Comparison of ENCODE assay signal across 2 cellular contexts in genomic region chr3:103899328-103899727, GRCh38.
TF ChIP-seq lines count a peak whose summit lies in the region.

No MANE protein-coding gene starts in this region.

TF ChIP-seq in A549, 52 proteins besides CTCF, POLR2A, EP300 and RAD21:
- TF ChIP-seq HEYL (CRISPR knock-in tag; IDR thresholded peaks at IDR 0.05) (no peak), MAFK (IDR thresholded peaks at IDR 0.05; ENCODE audit: partially characterized antibody) (peak; percentile 48)

TF ChIP-seq in IMR-90, 13 proteins besides CTCF, POLR2A, EP300 and RAD21:
- TF ChIP-seq CEBPB (IDR thresholded peaks at IDR 0.05; ENCODE audit: low read depth, low read length), result no peak
- TF ChIP-seq ELK1 (IDR thresholded peaks at IDR 0.05; ENCODE audit: borderline replicate concordance, low read depth, low read length), result no peak
- no peak for TF ChIP-seq MXI1 (IDR thresholded peaks at IDR 0.05; ENCODE audit: borderline replicate concordance, low read depth, low read length)
- peak; percentile 23; the same call in 1 of the 2 replicates for TF ChIP-seq MAFK (IDR thresholded peaks at IDR 0.05; ENCODE audit: low read depth, low read length)
- no peak for TF ChIP-seq RCOR1 (IDR thresholded peaks at IDR 0.05; ENCODE audit: insufficient replicate concordance, low read length)
TF ChIP-seq in IMR-90: peak in this region for 1.
